Comparison of ENCODE assay signal across 22 cellular contexts in genomic region chr17:76645481-76645880, GRCh38. TPM values are rescaled to one million over a fixed set of nuclear protein-coding genes. Genes with fewer than 3 reads are reported as not detected.
DNase-seq lines count a peak whose midpoint lies in the region; TF ChIP-seq lines count a peak whose summit lies in the region.
"Had no signal": no experiment of that assay in that cellular context is flagged by ENCODE, and none has a peak within 500 bp of the region (broad histone marks: within the 10 kb centered on the region; RNA-seq: fewer than 3 reads in every experiment).

No MANE protein-coding gene starts in this region.

- peaks cover 19% of the 10 kb centered on the region for H3K4me1 Mint-ChIP-seq in nephron progenitor cell
- H3K4me1 Mint-ChIP-seq: activated B cell treated with CpG ODN at 0.5 μM for 24 hours had no signal

- H3K27ac Mint-ChIP-seq in nephron progenitor cell, result no peak overlapping the region
- H3K27ac Mint-ChIP-seq: activated B cell treated with CpG ODN at 0.5 μM for 24 hours; activated CD4-positive, alpha-beta memory T cell treated with anti-CD3 and anti-CD28 coated beads for 36 hours; CD4-positive, CD25-positive, alpha-beta regulatory T cell; neural progenitor cell had no signal

- intact Hi-C loops in stomach (cut with DNase I; ENCODE audit: low total_unique reads), result no loop called here

- TF ChIP-seq POLR2A in stomach (IDR thresholded peaks at IDR 0.05), result no peak

- H3K36me3 Mint-ChIP-seq in nephron progenitor cell (ENCODE audit: low read depth), result peaks cover 5% of the 10 kb centered on the region
- H3K36me3 Mint-ChIP-seq: neural progenitor cell had no signal

- no peaks in the 10 kb centered on the region for H3K9me3 ChIP-seq in stomach
- H3K9me3 ChIP-seq: uterus had no signal

- DNase-seq in DMS53 treated with DMSO at 0.1 percent for 48 hours (lab: John Stamatoyannopoulos, UW; ENCODE audit: unreplicated experiment) (peak; percentile 38), left kidney (ENCODE audit: low read depth, low spot score) (peak; percentile 31), stomach (peak; percentile 67), NCI-H1694 (lab: John Stamatoyannopoulos, UW) (no peak), nephron progenitor cell (no peak), cerebellum (ENCODE audit: low spot score) (no peak)
- DNase-seq: activated B cell treated with CpG ODN at 0.5 μM for 24 hours; activated CD4-positive, alpha-beta memory T cell treated with anti-CD3 and anti-CD28 coated beads for 36 hours; CD4-positive, CD25-positive, alpha-beta regulatory T cell; effector CD4-positive, alpha-beta T cell; foreskin fibroblast; NCI-H1092 treated with DMSO at 0.1 percent for 48 hours; NCI-H1930; NCI-H226; NCI-H774; Right ventricle myocardium superior; T1000; uterus had no signal

- H3K27me3 ChIP-seq in stomach, result no peaks in the 10 kb centered on the region
- H3K27me3 ChIP-seq: neural progenitor cell, uterus had no signal

- 22 to 70% (median 35%) methylated on average over 5 of the region's 5 CpGs for WGBS in stomach, 5 donors

- peak overlapping the region in 1 of 4 donors; percentile 8 for H3K4me3 ChIP-seq in stomach
- H3K4me3 ChIP-seq: neural progenitor cell, uterus had no signal

- no peak for TF ChIP-seq EP300 in stomach (IDR thresholded peaks at IDR 0.05)

- no peak for TF ChIP-seq CTCF in VCaP (conservative IDR thresholded peaks at IDR 0.05)
- TF ChIP-seq CTCF in stomach (IDR thresholded peaks at IDR 0.05), result no peak
- no peak for TF ChIP-seq CTCF in nephron progenitor cell (IDR thresholded peaks at IDR 0.05)

- peak overlapping the region; percentile 91 for H3K27ac ChIP-seq in VCaP
- peak overlapping the region; percentile 81 to 91 (median 86) for H3K27ac ChIP-seq in stomach
- H3K27ac ChIP-seq: HL-60, neural progenitor cell, uterus had no signal

- peaks cover 11 to 20% (median 13%) of the 10 kb centered on the region in 4 donors for H3K4me1 ChIP-seq in stomach
- H3K4me1 ChIP-seq: neural progenitor cell, uterus had no signal

- H3K27me3 Mint-ChIP-seq in nephron progenitor cell (ENCODE audit: low read depth, poor library complexity), result peaks cover 31% of the 10 kb centered on the region

- no peak overlapping the region for H3K4me3 Mint-ChIP-seq in nephron progenitor cell
- H3K4me3 Mint-ChIP-seq: activated B cell treated with CpG ODN at 0.5 μM for 24 hours; activated CD4-positive, alpha-beta memory T cell treated with anti-CD3 and anti-CD28 coated beads for 36 hours; CD4-positive, CD25-positive, alpha-beta regulatory T cell; neural progenitor cell had no signal

- H3K36me3 ChIP-seq in stomach, result no peaks in the 10 kb centered on the region
- H3K36me3 ChIP-seq: neural progenitor cell, uterus had no signal

- peaks cover 26% of the 10 kb centered on the region for H3K9me3 Mint-ChIP-seq in nephron progenitor cell

RNA-seq across cellular contexts. Expression of gene ST6GALNAC1, which starts 1.9 kb away (rescaled TPM):
- total RNA-seq in stomach, result 100 to 1,000 TPM in 2 of 5 donors, 10 to 100 TPM in 3; 41.1 to 257 (median 94.2) TPM
- 10 to 100 TPM; 28.0 to 72.8 (median 34.5) TPM for polyA plus RNA-seq in stomach
- 0.36 TPM for total RNA-seq in cerebellum
- total RNA-seq: activated B cell treated with CpG ODN at 0.5 μM for 24 hours, chondrocyte had no signal

RNA-seq across cellular contexts. Expression of gene ST6GALNAC2, which starts 59.8 kb away (rescaled TPM):
- 10 to 100 TPM in 2 of 5 donors, 1 to 10 TPM in 3; 1.2 to 17.8 (median 3.6) TPM for total RNA-seq in stomach
- 10 to 100 TPM in 1 of 3 donors, 1 to 10 TPM in 2; 3.9 to 17.1 (median 5.5) TPM for polyA plus RNA-seq in stomach
- 0.54 TPM for total RNA-seq in cerebellum
- total RNA-seq: activated B cell treated with CpG ODN at 0.5 μM for 24 hours had no signal

Comparison
In these comparisons a context has a peak if more than half of its experiments do, and no peak if none do; other contexts are left out.
1. DNase-seq: peak in DMS53 treated with DMSO at 0.1 percent for 48 hours (single experiment), left kidney (single experiment) and stomach (single experiment); none in NCI-H1694 (single experiment), nephron progenitor cell (single experiment) and cerebellum (single experiment).
2. RNA of gene ST6GALNAC1, which starts 1.9 kb away (total RNA-seq): 41.1 to 257 TPM in stomach; 0.36 TPM in cerebellum (single experiment); every median in the first group is over 10 times any median in the second.